In the genomic region with DNA sequence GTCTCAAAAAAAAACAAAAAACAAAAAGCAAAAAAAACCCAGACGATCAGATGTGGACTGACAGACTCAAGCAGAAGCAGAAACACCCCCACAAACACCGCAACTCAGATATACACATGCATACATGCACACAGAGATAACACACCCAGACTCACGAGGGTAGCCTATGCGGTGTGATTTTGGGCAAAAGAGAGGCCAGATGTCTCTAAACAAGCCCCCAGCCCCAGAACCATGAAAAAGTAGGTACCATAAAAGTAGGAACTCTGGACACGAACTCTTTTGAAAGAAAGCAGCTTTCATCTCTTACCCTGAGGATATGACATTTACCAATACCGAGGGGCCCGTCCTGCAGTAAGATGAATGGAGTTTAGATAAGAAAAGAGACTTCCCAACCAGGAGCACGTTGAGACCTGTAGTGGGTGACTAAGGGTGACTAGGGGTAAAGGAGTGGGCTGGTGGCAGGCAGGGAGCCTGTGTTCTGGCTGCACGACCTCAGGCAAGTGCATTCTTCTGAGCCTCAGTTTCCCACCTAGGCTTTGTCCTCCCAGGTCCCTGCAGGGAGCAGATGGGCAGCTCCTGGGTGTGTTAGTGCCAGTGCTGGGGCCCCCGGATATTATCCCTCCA, we compare ENCODE assay signal across 1 cellular context.
TF ChIP-seq lines count a peak whose summit lies in the region.

No MANE protein-coding gene starts in this region.

TF ChIP-seq in K562, 482 proteins besides CTCF, POLR2A, EP300 and RAD21 (continued from another document and continues in another):
- TF ChIP-seq, protein P1, sequence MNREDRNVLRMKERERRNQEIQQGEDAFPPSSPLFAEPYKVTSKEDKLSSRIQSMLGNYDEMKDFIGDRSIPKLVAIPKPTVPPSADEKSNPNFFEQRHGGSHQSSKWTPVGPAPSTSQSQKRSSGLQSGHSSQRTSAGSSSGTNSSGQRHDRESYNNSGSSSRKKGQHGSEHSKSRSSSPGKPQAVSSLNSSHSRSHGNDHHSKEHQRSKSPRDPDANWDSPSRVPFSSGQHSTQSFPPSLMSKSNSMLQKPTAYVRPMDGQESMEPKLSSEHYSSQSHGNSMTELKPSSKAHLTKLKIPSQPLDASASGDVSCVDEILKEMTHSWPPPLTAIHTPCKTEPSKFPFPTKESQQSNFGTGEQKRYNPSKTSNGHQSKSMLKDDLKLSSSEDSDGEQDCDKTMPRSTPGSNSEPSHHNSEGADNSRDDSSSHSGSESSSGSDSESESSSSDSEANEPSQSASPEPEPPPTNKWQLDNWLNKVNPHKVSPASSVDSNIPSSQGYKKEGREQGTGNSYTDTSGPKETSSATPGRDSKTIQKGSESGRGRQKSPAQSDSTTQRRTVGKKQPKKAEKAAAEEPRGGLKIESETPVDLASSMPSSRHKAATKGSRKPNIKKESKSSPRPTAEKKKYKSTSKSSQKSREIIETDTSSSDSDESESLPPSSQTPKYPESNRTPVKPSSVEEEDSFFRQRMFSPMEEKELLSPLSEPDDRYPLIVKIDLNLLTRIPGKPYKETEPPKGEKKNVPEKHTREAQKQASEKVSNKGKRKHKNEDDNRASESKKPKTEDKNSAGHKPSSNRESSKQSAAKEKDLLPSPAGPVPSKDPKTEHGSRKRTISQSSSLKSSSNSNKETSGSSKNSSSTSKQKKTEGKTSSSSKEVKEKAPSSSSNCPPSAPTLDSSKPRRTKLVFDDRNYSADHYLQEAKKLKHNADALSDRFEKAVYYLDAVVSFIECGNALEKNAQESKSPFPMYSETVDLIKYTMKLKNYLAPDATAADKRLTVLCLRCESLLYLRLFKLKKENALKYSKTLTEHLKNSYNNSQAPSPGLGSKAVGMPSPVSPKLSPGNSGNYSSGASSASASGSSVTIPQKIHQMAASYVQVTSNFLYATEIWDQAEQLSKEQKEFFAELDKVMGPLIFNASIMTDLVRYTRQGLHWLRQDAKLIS (CRISPR knock-in tag; IDR thresholded peaks at IDR 0.05) = no peak
- TF ChIP-seq ADNP (tag; IDR thresholded peaks at IDR 0.05) (no peak), RBFOX2 (IDR thresholded peaks at IDR 0.05; ENCODE audit: low read depth, low read length) (no peak), CC2D1A (IDR thresholded peaks at IDR 0.05) (no peak), CBFB (CRISPR knock-in tag; IDR thresholded peaks at IDR 0.05) (no peak), NR2C1 (IDR thresholded peaks at IDR 0.05) (no peak), NR2C1 (tag; IDR thresholded peaks at IDR 0.05) (no peak), GABPB1 (CRISPR knock-in tag; IDR thresholded peaks at IDR 0.05) (no peak), SAFB (IDR thresholded peaks at IDR 0.05; ENCODE audit: borderline replicate concordance, low read depth, low read length) (no peak), TCF7L2 (IDR thresholded peaks at IDR 0.05; ENCODE audit: low read depth, low read length) (no peak), TAF1 (IDR thresholded peaks at IDR 0.05; ENCODE audit: control insufficient read depth, extremely low read depth, insufficient read depth, low read length, severe bottlenecking) (no peak), RNF2 (IDR thresholded peaks at IDR 0.05) (no peak), IRF2 (CRISPR knock-in tag; IDR thresholded peaks at IDR 0.05) (no peak), BACH1 (tag; IDR thresholded peaks at IDR 0.05) (no peak), KDM4B (IDR thresholded peaks at IDR 0.05; ENCODE audit: borderline replicate concordance in 2 of 2, low read depth in 1 of 2) (no peak), FUS (optimal IDR thresholded peaks at IDR 0.05; ENCODE audit: low read depth, low read length) (no peak), PHF8 (IDR thresholded peaks at IDR 0.05; ENCODE audit: borderline replicate concordance, low read length) (no peak), ARID1B (IDR thresholded peaks at IDR 0.05) (peak; percentile 83), NR3C1 (CRISPR knock-in tag; IDR thresholded peaks at IDR 0.05) (no peak), ZNF212 (CRISPR knock-in tag; IDR thresholded peaks at IDR 0.05) (no peak), KDM1A (IDR thresholded peaks at IDR 0.05) (peak; percentile 63 to 78), CBFA2T2 (conservative IDR thresholded peaks at IDR 0.05) (peak; percentile 88), ZNF445 (CRISPR knock-in tag; IDR thresholded peaks at IDR 0.05; ENCODE audit: low read depth) (no peak), MYBL2 (IDR thresholded peaks at IDR 0.05; ENCODE audit: low read depth) (no peak), MYBL2 (CRISPR knock-in tag; IDR thresholded peaks at IDR 0.05; ENCODE audit: borderline replicate concordance) (no peak), NELFE (IDR thresholded peaks at IDR 0.05; ENCODE audit: insufficient read depth, insufficient read length) (no peak), PHF21A (IDR thresholded peaks at IDR 0.05; ENCODE audit: borderline replicate concordance, low read depth) (no peak), RBM34 (IDR thresholded peaks at IDR 0.05; ENCODE audit: borderline replicate concordance, insufficient read depth, low read length) (no peak), HLTF (IDR thresholded peaks at IDR 0.05) (no peak), KLF10 (CRISPR knock-in tag; IDR thresholded peaks at IDR 0.05) (no peak), ZNF583 (CRISPR knock-in tag; IDR thresholded peaks at IDR 0.05) (no peak), POU5F1 (IDR thresholded peaks at IDR 0.05; ENCODE audit: borderline replicate concordance, low read depth, low read length, partially characterized antibody) (no peak), ZNF165 (CRISPR knock-in tag; IDR thresholded peaks at IDR 0.05; ENCODE audit: borderline replicate concordance) (no peak), CEBPG (CRISPR knock-in tag; IDR thresholded peaks at IDR 0.05) (no peak), CEBPG (tag; conservative IDR thresholded peaks at IDR 0.05 in 1 of 2, IDR thresholded peaks at IDR 0.05 in 1 of 2) (no peak), ZKSCAN8 (CRISPR knock-in tag; IDR thresholded peaks at IDR 0.05) (no peak), SOX6 (IDR thresholded peaks at IDR 0.05) (0 out of 2 replicates have a peak, but pooled peaks have one; percentile 10), ZNF232 (CRISPR knock-in tag; IDR thresholded peaks at IDR 0.05) (no peak), FOXK1 (CRISPR knock-in tag; IDR thresholded peaks at IDR 0.05; ENCODE audit: borderline replicate concordance) (no peak), ILF3 (IDR thresholded peaks at IDR 0.05; ENCODE audit: borderline replicate concordance) (no peak), ZC3H11A (IDR thresholded peaks at IDR 0.05; ENCODE audit: low read depth, low read length) (no peak), SUPT5H (IDR thresholded peaks at IDR 0.05) (no peak), ZNF778 (CRISPR knock-in tag; IDR thresholded peaks at IDR 0.05) (no peak), SMAD1 (IDR thresholded peaks at IDR 0.05; ENCODE audit: low read depth, low read length, partially characterized antibody) (no peak), ZNF780A (CRISPR knock-in tag; IDR thresholded peaks at IDR 0.05) (no peak), U2AF2 (optimal IDR thresholded peaks at IDR 0.05; ENCODE audit: low read depth, low read length) (no peak), ZNF830 (CRISPR knock-in tag; IDR thresholded peaks at IDR 0.05) (no peak)
- TF ChIP-seq, protein P2, sequence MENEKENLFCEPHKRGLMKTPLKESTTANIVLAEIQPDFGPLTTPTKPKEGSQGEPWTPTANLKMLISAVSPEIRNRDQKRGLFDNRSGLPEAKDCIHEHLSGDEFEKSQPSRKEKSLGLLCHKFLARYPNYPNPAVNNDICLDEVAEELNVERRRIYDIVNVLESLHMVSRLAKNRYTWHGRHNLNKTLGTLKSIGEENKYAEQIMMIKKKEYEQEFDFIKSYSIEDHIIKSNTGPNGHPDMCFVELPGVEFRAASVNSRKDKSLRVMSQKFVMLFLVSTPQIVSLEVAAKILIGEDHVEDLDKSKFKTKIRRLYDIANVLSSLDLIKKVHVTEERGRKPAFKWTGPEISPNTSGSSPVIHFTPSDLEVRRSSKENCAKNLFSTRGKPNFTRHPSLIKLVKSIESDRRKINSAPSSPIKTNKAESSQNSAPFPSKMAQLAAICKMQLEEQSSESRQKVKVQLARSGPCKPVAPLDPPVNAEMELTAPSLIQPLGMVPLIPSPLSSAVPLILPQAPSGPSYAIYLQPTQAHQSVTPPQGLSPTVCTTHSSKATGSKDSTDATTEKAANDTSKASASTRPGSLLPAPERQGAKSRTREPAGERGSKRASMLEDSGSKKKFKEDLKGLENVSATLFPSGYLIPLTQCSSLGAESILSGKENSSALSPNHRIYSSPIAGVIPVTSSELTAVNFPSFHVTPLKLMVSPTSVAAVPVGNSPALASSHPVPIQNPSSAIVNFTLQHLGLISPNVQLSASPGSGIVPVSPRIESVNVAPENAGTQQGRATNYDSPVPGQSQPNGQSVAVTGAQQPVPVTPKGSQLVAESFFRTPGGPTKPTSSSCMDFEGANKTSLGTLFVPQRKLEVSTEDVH (IDR thresholded peaks at IDR 0.05; ENCODE audit: low read depth, partially characterized antibody) = no peak
- TF ChIP-seq, protein P3, sequence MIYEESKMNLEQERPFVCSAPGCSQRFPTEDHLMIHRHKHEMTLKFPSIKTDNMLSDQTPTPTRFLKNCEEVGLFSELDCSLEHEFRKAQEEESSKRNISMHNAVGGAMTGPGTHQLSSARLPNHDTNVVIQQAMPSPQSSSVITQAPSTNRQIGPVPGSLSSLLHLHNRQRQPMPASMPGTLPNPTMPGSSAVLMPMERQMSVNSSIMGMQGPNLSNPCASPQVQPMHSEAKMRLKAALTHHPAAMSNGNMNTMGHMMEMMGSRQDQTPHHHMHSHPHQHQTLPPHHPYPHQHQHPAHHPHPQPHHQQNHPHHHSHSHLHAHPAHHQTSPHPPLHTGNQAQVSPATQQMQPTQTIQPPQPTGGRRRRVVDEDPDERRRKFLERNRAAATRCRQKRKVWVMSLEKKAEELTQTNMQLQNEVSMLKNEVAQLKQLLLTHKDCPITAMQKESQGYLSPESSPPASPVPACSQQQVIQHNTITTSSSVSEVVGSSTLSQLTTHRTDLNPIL (CRISPR knock-in tag; IDR thresholded peaks at IDR 0.05) = no peak
- TF ChIP-seq, protein P4, sequence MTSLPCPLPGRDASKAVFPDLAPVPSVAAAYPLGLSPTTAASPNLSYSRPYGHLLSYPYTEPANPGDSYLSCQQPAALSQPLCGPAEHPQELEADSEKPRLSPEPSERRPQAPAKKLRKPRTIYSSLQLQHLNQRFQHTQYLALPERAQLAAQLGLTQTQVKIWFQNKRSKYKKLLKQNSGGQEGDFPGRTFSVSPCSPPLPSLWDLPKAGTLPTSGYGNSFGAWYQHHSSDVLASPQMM (CRISPR knock-in tag; IDR thresholded peaks at IDR 0.05) = no peak
- TF ChIP-seq, protein P5, sequence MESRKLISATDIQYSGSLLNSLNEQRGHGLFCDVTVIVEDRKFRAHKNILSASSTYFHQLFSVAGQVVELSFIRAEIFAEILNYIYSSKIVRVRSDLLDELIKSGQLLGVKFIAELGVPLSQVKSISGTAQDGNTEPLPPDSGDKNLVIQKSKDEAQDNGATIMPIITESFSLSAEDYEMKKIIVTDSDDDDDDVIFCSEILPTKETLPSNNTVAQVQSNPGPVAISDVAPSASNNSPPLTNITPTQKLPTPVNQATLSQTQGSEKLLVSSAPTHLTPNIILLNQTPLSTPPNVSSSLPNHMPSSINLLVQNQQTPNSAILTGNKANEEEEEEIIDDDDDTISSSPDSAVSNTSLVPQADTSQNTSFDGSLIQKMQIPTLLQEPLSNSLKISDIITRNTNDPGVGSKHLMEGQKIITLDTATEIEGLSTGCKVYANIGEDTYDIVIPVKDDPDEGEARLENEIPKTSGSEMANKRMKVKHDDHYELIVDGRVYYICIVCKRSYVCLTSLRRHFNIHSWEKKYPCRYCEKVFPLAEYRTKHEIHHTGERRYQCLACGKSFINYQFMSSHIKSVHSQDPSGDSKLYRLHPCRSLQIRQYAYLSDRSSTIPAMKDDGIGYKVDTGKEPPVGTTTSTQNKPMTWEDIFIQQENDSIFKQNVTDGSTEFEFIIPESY (CRISPR knock-in tag; IDR thresholded peaks at IDR 0.05) = no peak
- TF ChIP-seq, protein P6, sequence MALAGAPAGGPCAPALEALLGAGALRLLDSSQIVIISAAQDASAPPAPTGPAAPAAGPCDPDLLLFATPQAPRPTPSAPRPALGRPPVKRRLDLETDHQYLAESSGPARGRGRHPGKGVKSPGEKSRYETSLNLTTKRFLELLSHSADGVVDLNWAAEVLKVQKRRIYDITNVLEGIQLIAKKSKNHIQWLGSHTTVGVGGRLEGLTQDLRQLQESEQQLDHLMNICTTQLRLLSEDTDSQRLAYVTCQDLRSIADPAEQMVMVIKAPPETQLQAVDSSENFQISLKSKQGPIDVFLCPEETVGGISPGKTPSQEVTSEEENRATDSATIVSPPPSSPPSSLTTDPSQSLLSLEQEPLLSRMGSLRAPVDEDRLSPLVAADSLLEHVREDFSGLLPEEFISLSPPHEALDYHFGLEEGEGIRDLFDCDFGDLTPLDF (CRISPR knock-in tag; IDR thresholded peaks at IDR 0.05) = no peak
- TF ChIP-seq, protein P7, sequence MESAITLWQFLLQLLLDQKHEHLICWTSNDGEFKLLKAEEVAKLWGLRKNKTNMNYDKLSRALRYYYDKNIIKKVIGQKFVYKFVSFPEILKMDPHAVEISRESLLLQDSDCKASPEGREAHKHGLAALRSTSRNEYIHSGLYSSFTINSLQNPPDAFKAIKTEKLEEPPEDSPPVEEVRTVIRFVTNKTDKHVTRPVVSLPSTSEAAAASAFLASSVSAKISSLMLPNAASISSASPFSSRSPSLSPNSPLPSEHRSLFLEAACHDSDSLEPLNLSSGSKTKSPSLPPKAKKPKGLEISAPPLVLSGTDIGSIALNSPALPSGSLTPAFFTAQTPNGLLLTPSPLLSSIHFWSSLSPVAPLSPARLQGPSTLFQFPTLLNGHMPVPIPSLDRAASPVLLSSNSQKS (CRISPR knock-in tag; IDR thresholded peaks at IDR 0.05) = no peak
- TF ChIP-seq, protein P8, sequence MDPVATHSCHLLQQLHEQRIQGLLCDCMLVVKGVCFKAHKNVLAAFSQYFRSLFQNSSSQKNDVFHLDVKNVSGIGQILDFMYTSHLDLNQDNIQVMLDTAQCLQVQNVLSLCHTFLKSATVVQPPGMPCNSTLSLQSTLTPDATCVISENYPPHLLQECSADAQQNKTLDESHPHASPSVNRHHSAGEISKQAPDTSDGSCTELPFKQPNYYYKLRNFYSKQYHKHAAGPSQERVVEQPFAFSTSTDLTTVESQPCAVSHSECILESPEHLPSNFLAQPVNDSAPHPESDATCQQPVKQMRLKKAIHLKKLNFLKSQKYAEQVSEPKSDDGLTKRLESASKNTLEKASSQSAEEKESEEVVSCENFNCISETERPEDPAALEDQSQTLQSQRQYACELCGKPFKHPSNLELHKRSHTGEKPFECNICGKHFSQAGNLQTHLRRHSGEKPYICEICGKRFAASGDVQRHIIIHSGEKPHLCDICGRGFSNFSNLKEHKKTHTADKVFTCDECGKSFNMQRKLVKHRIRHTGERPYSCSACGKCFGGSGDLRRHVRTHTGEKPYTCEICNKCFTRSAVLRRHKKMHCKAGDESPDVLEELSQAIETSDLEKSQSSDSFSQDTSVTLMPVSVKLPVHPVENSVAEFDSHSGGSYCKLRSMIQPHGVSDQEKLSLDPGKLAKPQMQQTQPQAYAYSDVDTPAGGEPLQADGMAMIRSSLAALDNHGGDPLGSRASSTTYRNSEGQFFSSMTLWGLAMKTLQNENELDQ (CRISPR knock-in tag; IDR thresholded peaks at IDR 0.05; ENCODE audit: borderline replicate concordance) = no peak
- TF ChIP-seq, protein P9, sequence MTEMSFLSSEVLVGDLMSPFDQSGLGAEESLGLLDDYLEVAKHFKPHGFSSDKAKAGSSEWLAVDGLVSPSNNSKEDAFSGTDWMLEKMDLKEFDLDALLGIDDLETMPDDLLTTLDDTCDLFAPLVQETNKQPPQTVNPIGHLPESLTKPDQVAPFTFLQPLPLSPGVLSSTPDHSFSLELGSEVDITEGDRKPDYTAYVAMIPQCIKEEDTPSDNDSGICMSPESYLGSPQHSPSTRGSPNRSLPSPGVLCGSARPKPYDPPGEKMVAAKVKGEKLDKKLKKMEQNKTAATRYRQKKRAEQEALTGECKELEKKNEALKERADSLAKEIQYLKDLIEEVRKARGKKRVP (CRISPR knock-in tag; IDR thresholded peaks at IDR 0.05) = no peak
